ENCODE assay signal across 9 cellular contexts in the genomic region with DNA sequence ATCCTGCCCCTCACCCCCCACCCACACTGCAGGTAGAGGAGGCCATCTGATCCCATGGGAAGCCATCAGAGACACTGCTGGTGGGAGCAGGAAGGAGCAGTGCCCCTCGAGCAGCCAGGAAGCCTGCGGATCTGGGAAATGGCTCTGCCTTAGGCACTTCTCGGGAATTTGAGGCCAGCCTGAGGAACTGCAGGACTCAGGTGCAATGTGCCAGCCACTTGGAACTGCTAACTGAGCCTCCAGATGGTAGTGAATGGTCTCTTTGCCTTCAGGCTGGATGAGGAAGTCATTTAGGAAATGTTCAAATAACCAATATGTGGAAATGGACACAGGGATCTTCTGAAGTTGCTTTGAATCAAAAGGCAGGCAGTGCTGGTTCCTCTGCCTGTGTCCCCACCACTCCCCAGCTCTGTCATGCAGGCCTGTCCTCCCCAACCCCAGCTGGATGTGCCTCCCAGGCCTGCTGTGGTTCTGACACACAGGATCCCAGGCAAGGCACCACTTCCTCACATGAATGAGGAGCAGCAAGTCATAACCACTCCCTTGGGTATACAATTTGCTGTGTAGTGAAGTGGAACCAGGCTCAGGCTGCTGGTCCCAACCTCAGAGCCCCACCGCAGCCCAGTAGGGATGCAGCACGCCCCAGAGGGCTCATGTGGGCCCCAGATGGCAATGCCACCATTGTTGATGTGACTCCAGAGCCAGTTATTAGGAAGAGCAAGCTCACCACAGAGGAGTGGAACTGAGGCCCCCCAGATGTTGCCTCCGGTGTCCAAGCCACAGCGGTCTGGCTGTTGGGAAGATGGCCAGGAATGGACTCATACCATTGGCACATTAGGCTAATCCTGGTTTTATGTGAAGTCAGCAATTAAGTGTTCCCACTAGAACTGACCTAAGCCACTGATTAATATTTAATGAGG. TPM values are rescaled to one million over a fixed set of nuclear protein-coding genes. Genes with fewer than 3 reads are reported as not detected.
A peak's percentile ranks its signal among the peaks of the same experiment; 100 is the strongest.
DNase-seq lines count a peak whose midpoint lies in the region; ATAC-seq, FAIRE-seq and TF ChIP-seq lines count a peak whose summit lies in the region.
"Had no signal": no experiment of that assay in that cellular context is flagged by ENCODE, and none has a peak within 500 bp of the region (broad histone marks: within the 10 kb centered on the region; RNA-seq: fewer than 3 reads in every experiment).

No MANE protein-coding gene starts in this region.

- in situ Hi-C loops in astrocyte of the cerebellum (cut with HindIII; ENCODE audit: low sequenced_read_pairs): no loop called here

- WGBS in right cardiac atrium: 77% methylated on average over 7 of the region's 7 CpGs
- 95% methylated on average over 3 of the region's 7 CpGs for WGBS in suprapubic skin

- H3K27ac ChIP-seq in right cardiac atrium (ENCODE audit: low read length) (no peak overlapping the region), suprapubic skin (peak overlapping the region; percentile 68)

- intact Hi-C loops in right cardiac atrium (cut with DNase I): no loop called here

- DNase-seq in HCEC 1CT (peak; percentile 23), astrocyte of the cerebellum (ENCODE audit: low read depth) (peak; percentile 91), right cardiac atrium (peak in 2 of 3 donors; percentile 53 to 68), suprapubic skin (ENCODE audit: low spot score in 2 of 2) (peak in 1 of 2 donors; percentile 81), kidney glomerular epithelial cell (lab: John Stamatoyannopoulos, UW) (no peak), frontal cortex (ENCODE audit: low spot score in 2 of 2) (no peak), GM10266 (ENCODE audit: extremely low spot score) (no peak)

- TF ChIP-seq CTCF in astrocyte of the cerebellum (IDR thresholded peaks at IDR 0.05; ENCODE audit: low read depth, low read length, missing control alignments) (no peak), suprapubic skin (IDR thresholded peaks at IDR 0.05) (no peak), GM10266 (IDR thresholded peaks at IDR 0.05; ENCODE audit: control insufficient read depth, insufficient read depth, low read depth, missing control alignments) (no peak)

- no peaks in the 10 kb centered on the region for H3K27me3 ChIP-seq in right cardiac atrium (ENCODE audit: control insufficient read depth, insufficient read depth)
- H3K27me3 ChIP-seq in suprapubic skin: no peaks in the 10 kb centered on the region

- no peak for TF ChIP-seq EP300 in suprapubic skin (IDR thresholded peaks at IDR 0.05)

- no peak for FAIRE-seq in frontal cortex (lab: Jason Lieb, UNC)

- H3K9me3 ChIP-seq in right cardiac atrium (ENCODE audit: control insufficient read depth, low read length): no peaks in the 10 kb centered on the region
- no peaks in the 10 kb centered on the region for H3K9me3 ChIP-seq in suprapubic skin

- ATAC-seq in right cardiac atrium (peak; percentile 17 to 29), GM21367 (IDR thresholded peaks at IDR 0.05; ENCODE audit: unreplicated experiment) (no peak)
- ATAC-seq: activated CD4-positive, CD25-positive, alpha-beta regulatory T cell treated with anti-CD3 and anti-CD28 coated beads, Interleukin-2, amount 50 U/mL, for 24 hours had no signal

- TF ChIP-seq POLR2A in suprapubic skin (IDR thresholded peaks at IDR 0.05): no peak

- H3K4me3 ChIP-seq in astrocyte of the cerebellum (ENCODE audit: low read depth, low read length) (no peak overlapping the region), right cardiac atrium (ENCODE audit: low read length) (no peak overlapping the region), suprapubic skin (no peak overlapping the region)

- no peaks in the 10 kb centered on the region for H3K36me3 ChIP-seq in suprapubic skin

- H3K4me1 ChIP-seq in right cardiac atrium (ENCODE audit: control insufficient read depth, insufficient read depth, low read length) (peaks cover 19% of the 10 kb centered on the region), suprapubic skin (peaks cover 62% of the 10 kb centered on the region)

RNA-seq across cellular contexts. Expression of a gene that starts 46.5 kb away (rescaled TPM):
- 10 to 100 TPM; 18.6 to 25.4 (median 22.2) TPM for total RNA-seq in right cardiac atrium
- polyA plus RNA-seq in right cardiac atrium: 8.7 TPM
- 10 to 100 TPM; 16.6 to 55.4 (median 26.3) TPM for total RNA-seq in suprapubic skin
- total RNA-seq in frontal cortex: 5.3 TPM

Comparison
In these comparisons a context has a peak if more than half of its experiments do, and no peak if none do; other contexts are left out.
1. DNase-seq: peak in HCEC 1CT (single experiment), astrocyte of the cerebellum (single experiment) and right cardiac atrium (2 of 3); none in kidney glomerular epithelial cell (single experiment), frontal cortex (0 of 2) and GM10266 (single experiment).